In the genomic region with DNA sequence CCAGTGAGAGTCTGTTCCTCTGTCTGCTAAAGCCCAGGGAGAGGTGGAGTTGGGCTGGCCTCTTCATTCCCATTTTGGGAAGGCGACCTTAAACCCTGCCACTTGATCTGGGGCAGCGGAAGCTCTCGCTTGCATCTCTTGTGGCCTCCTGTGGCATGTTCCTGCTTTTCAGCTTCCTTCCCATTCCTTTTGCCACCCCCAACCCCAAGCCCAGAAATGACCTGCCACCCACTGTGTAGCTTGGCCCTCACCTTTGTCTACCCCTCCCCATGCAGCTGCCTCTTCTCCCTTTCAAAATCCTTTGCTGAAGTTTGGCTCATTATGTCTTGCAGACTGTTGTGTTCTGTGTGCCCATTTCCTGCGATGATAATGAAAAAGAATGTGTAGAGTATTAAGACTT, we compare ENCODE assay signal across 22 cellular contexts.
DNase-seq lines count a peak whose midpoint lies in the region; ATAC-seq and TF ChIP-seq lines count a peak whose summit lies in the region.
"Had no signal": no experiment of that assay in that cellular context is flagged by ENCODE, and none has a peak within 500 bp of the region (broad histone marks: within the 10 kb centered on the region; RNA-seq: fewer than 3 reads in every experiment).

No MANE protein-coding gene starts in this region.

- no peak overlapping the region for H3K9ac ChIP-seq in endodermal cell (ENCODE audit: extremely low read depth, low read length, poor library complexity, severe bottlenecking)

- H3K27ac ChIP-seq in heart right ventricle (peak overlapping the region in 8 of 10 donors; percentile 69 to 97 (median 89)), endodermal cell (ENCODE audit: low read depth, low read length) (no peak overlapping the region), uterus (peak overlapping the region; percentile 59 to 78), caudate nucleus (ENCODE audit: low read depth, low read length) (no peak overlapping the region)

- H3K4me1 Mint-ChIP-seq in endodermal cell: peaks cover 11% of the 10 kb centered on the region
- peaks cover 50% of the 10 kb centered on the region for H3K4me1 Mint-ChIP-seq in mesothelial cell of epicardium
- no peaks in the 10 kb centered on the region for H3K4me1 Mint-ChIP-seq in activated T-cell treated with anti-CD3 and anti-CD28 coated beads, Interleukin-2, amount 50 U/mL, for 24 hours (ENCODE audit: low read depth)
- H3K4me1 Mint-ChIP-seq: activated CD4-positive, alpha-beta T cell treated with anti-CD3 and anti-CD28 coated beads, Interleukin-2, amount 10 ng/mL, durations not matched to agents 24 days and 14 days; central memory CD8-positive, alpha-beta T cell had no signal

- H3K27me3 ChIP-seq in heart right ventricle: no peaks in the 10 kb centered on the region
- no peaks in the 10 kb centered on the region for H3K27me3 ChIP-seq in endodermal cell (ENCODE audit: control insufficient read depth, insufficient read depth, low read length, poor library complexity, severe bottlenecking)
- no peaks in the 10 kb centered on the region for H3K27me3 ChIP-seq in uterus
- H3K27me3 ChIP-seq: upper lobe of left lung had no signal

- H3K27me3 Mint-ChIP-seq in endodermal cell (ENCODE audit: insufficient read depth) (no peaks in the 10 kb centered on the region), mesothelial cell of epicardium (ENCODE audit: low read depth) (no peaks in the 10 kb centered on the region)
- no peaks in the 10 kb centered on the region for H3K27me3 Mint-ChIP-seq in activated T-cell treated with anti-CD3 and anti-CD28 coated beads, Interleukin-2, amount 50 U/mL, for 24 hours
- H3K27me3 Mint-ChIP-seq: central memory CD8-positive, alpha-beta T cell had no signal

- DNase-seq in heart right ventricle: no peak
- DNase-seq in left cardiac atrium: no peak
- DNase-seq in endodermal cell: peak; percentile 56
- no peak for DNase-seq in mesothelial cell of epicardium (ENCODE audit: low spot score in 2 of 2, unreplicated experiment in 2 of 2)
- DNase-seq in uterus: no peak
- DNase-seq in caudate nucleus (lab: John Stamatoyannopoulos, UW): no peak
- DNase-seq in activated T-cell treated with anti-CD3 and anti-CD28 coated beads, Interleukin-2, amount 50 U/mL, for 24 hours: no peak
- DNase-seq: activated CD4-positive, alpha-beta T cell treated with anti-CD3 and anti-CD28 coated beads, Interleukin-2, amount 10 ng/mL, durations not matched to agents 24 days and 14 days; activated CD8-positive, alpha-beta memory T cell treated with anti-CD3 and anti-CD28 coated beads, Interleukin-2, amount 50 U/mL, for 4 hours; activated effector memory CD4-positive, alpha-beta T cell treated with anti-CD3 and anti-CD28 coated beads, Interleukin-2, amount 50 U/mL, for 16 hours; effector CD8-positive, alpha-beta T cell; Karpas-422; kidney; NCI-H1092; NCI-H2029 treated with DMSO at 0.1 percent for 48 hours; NCI-H524; nucleus accumbens; RPMI8226; stimulated activated naive CD8-positive, alpha-beta T cell treated with anti-CD3 and anti-CD28 coated beads, Interleukin-15, Interleukin-2, amounts not matched to agents 100 U/mL and 50 U/mL, for 24 hours; upper lobe of left lung had no signal

- no peak for TF ChIP-seq POLR2A in uterus (IDR thresholded peaks at IDR 0.05)

- H3K27ac Mint-ChIP-seq in endodermal cell (peak overlapping the region; percentile 65), mesothelial cell of epicardium (peak overlapping the region; percentile 90)
- no peak overlapping the region for H3K27ac Mint-ChIP-seq in activated T-cell treated with anti-CD3 and anti-CD28 coated beads, Interleukin-2, amount 50 U/mL, for 24 hours
- H3K27ac Mint-ChIP-seq: activated CD4-positive, alpha-beta T cell treated with anti-CD3 and anti-CD28 coated beads, Interleukin-2, amount 10 ng/mL, durations not matched to agents 24 days and 14 days had no signal

- WGBS in heart right ventricle, 2 donors: 55 to 84% methylated on average over 4 of the region's 4 CpGs
- WGBS in endodermal cell (ENCODE audit: insufficient coverage in 1 of 2, insufficient read length in 1 of 2), 2 experiments: 92 to 96% methylated on average over 3 to 4 of the region's 4 CpGs

- H3K4me3 ChIP-seq in heart right ventricle: no peak overlapping the region
- no peak overlapping the region for H3K4me3 ChIP-seq in endodermal cell (ENCODE audit: low read length)
- H3K4me3 ChIP-seq in uterus: no peak overlapping the region
- H3K4me3 ChIP-seq: upper lobe of left lung had no signal

- H3K36me3 Mint-ChIP-seq in endodermal cell (ENCODE audit: low read depth): peaks cover 86% of the 10 kb centered on the region
- H3K36me3 Mint-ChIP-seq in mesothelial cell of epicardium: peaks cover 45% of the 10 kb centered on the region
- no peaks in the 10 kb centered on the region for H3K36me3 Mint-ChIP-seq in activated T-cell treated with anti-CD3 and anti-CD28 coated beads, Interleukin-2, amount 50 U/mL, for 24 hours (ENCODE audit: low read depth)

- ATAC-seq in heart right ventricle (peak in 3 of 8 donors; percentile 5 to 23 (median 18)), left cardiac atrium (no peak), HG03159 (IDR thresholded peaks at IDR 0.05; ENCODE audit: unreplicated experiment) (no peak)
- ATAC-seq: stimulated activated naive CD8-positive, alpha-beta T cell treated with anti-CD3 and anti-CD28 coated beads, Interleukin-15, Interleukin-2, amounts not matched to agents 100 U/mL and 50 U/mL, for 24 hours had no signal

- H3K4me1 ChIP-seq in heart right ventricle: peaks cover 0 to 55% (median 25%) of the 10 kb centered on the region in 9 donors
- H3K4me1 ChIP-seq in endodermal cell (ENCODE audit: control insufficient read depth, insufficient read depth, low read length): no peaks in the 10 kb centered on the region
- peaks cover 10 to 11% of the 10 kb centered on the region in 2 donors for H3K4me1 ChIP-seq in uterus
- H3K4me1 ChIP-seq: upper lobe of left lung had no signal

- TF ChIP-seq CTCF in heart right ventricle (IDR thresholded peaks at IDR 0.05) (no peak), endodermal cell (conservative IDR thresholded peaks at IDR 0.05) (no peak), mesothelial cell of epicardium (IDR thresholded peaks at IDR 0.05; ENCODE audit: unreplicated experiment) (no peak), uterus (IDR thresholded peaks at IDR 0.05) (no peak)

- H3K9me3 ChIP-seq in heart right ventricle: no peaks in the 10 kb centered on the region
- no peaks in the 10 kb centered on the region for H3K9me3 ChIP-seq in endodermal cell (ENCODE audit: control insufficient read depth, low read length)
- H3K9me3 ChIP-seq in uterus: no peaks in the 10 kb centered on the region
- H3K9me3 ChIP-seq: upper lobe of left lung had no signal

- intact Hi-C loops in heart right ventricle (cut with DNase I) (loop anchor here in 1 of 10 donors (5.0 kb wide), 1 partner anchor 62 kb away; no protein-coding TSS in a partner anchor), left cardiac atrium (cut with DNase I) (no loop called here), uterus (cut with DNase I; ENCODE audit: low total_unique reads) (loop anchor here (10.0 kb wide), 1 partner anchor 65 kb away; no protein-coding TSS in a partner anchor)

- H3K36me3 ChIP-seq in heart right ventricle: peaks cover 0 to 65% (median 0%) of the 10 kb centered on the region in 9 donors
- peaks cover 18% of the 10 kb centered on the region for H3K36me3 ChIP-seq in endodermal cell (ENCODE audit: control insufficient read depth, insufficient read depth, low read length)
- H3K36me3 ChIP-seq in uterus: no peaks in the 10 kb centered on the region

- no peaks in the 10 kb centered on the region for H3K9me3 Mint-ChIP-seq in endodermal cell
- no peaks in the 10 kb centered on the region for H3K9me3 Mint-ChIP-seq in mesothelial cell of epicardium
- H3K9me3 Mint-ChIP-seq in activated T-cell treated with anti-CD3 and anti-CD28 coated beads, Interleukin-2, amount 50 U/mL, for 24 hours: no peaks in the 10 kb centered on the region
- H3K9me3 Mint-ChIP-seq: activated CD4-positive, alpha-beta T cell treated with anti-CD3 and anti-CD28 coated beads, Interleukin-2, amount 10 ng/mL, durations not matched to agents 24 days and 14 days; central memory CD8-positive, alpha-beta T cell had no signal

- no peak overlapping the region for H3K4me3 Mint-ChIP-seq in endodermal cell
- no peak overlapping the region for H3K4me3 Mint-ChIP-seq in mesothelial cell of epicardium
- H3K4me3 Mint-ChIP-seq in activated T-cell treated with anti-CD3 and anti-CD28 coated beads, Interleukin-2, amount 50 U/mL, for 24 hours: no peak overlapping the region
- H3K4me3 Mint-ChIP-seq: activated CD4-positive, alpha-beta T cell treated with anti-CD3 and anti-CD28 coated beads, Interleukin-2, amount 10 ng/mL, durations not matched to agents 24 days and 14 days; central memory CD8-positive, alpha-beta T cell had no signal

Comparison
In these comparisons a context has a peak if more than half of its experiments do, and no peak if none do; other contexts are left out.
1. H3K27ac ChIP-seq: peak in heart right ventricle (8 of 10) and uterus (2 of 2); none in endodermal cell (single experiment) and caudate nucleus (single experiment).